Comparison of ENCODE assay signal across 9 cellular contexts in the genomic region with DNA sequence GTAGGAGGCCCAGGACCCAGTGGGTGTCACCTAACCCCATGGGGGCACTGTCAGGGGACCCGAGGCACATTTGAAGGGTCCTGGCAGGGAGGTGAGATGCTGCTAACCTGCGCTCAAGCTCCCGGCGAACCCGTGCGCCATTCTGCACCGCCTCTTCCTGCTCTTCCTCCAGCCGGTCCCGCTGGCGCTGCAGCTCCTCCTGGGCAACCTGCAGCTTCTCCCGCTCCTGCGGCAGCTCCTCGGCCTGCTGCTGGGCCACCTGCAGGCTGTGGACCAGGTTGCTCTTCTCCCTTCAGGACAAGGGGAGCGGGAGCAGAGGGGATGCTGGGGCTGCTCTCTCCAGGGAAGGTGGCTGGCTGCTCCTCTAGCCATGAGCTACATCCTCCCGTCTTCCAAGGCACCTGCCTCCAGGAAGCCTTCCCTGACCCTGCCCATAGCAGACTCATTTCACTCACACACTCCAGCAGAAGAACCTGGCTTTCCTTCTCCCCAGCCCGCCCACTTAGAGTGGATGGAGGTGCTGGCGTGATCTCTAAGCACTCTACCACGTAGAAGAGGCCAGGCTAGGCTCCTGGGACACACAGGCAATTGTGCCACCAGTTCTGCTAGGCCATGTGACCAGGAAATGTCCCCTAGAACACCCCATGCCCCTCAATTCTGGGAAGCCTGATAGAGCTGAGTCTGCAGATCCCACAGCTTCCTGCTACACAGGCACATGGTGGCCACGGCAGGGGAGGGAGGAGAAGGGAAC. TPM values are rescaled to one million over a fixed set of nuclear protein-coding genes. Genes with fewer than 3 reads are reported as not detected.
DNase-seq lines count a peak whose midpoint lies in the region; ATAC-seq, FAIRE-seq and TF ChIP-seq lines count a peak whose summit lies in the region.
"Had no signal": no experiment of that assay in that cellular context is flagged by ENCODE, and none has a peak within 500 bp of the region (broad histone marks: within the 10 kb centered on the region; RNA-seq: fewer than 3 reads in every experiment).

No MANE protein-coding gene starts in this region.

- TF ChIP-seq POLR2A in HCT116 (IDR thresholded peaks at IDR 0.05; ENCODE audit: borderline replicate concordance, extremely low read depth, insufficient read depth, insufficient read length) (no peak), H1 (IDR thresholded peaks at IDR 0.05; ENCODE audit: control extremely low read depth in 1 of 2, low read depth in 2 of 2, low read length in 2 of 2) (no peak)

- 0 out of 6 replicates have a peak, but pooled peaks of 1 of the 3 experiments have one; percentile 0 for TF ChIP-seq CTCF in HCT116 (IDR thresholded peaks at IDR 0.05 in 2 of 3, conservative IDR thresholded peaks at IDR 0.05 in 1 of 3; ENCODE audit: borderline replicate concordance in 1 of 3, insufficient read depth in 1 of 3, low read depth in 2 of 3, low read length in 2 of 3)
- 0 out of 4 replicates have a peak, but pooled peaks of 1 of the 3 experiments have one; percentile 0 for TF ChIP-seq CTCF in H1 (IDR thresholded peaks at IDR 0.05; ENCODE audit: control extremely low read depth in 1 of 3, insufficient read depth in 1 of 3, low read depth in 1 of 3, low read length in 3 of 3)
- TF ChIP-seq CTCF in pancreas (IDR thresholded peaks at IDR 0.05): no peak

- H3K9ac ChIP-seq in BLaER1 treated with 17β-estradiol and CSF1 and Interleukin-3, amounts not matched to agents 10 nM and 100 nM: peak overlapping the region in 9 of 11 experiments; percentile 0 to 30 (median 7); a peak in 7 of 22 replicates
- H3K9ac ChIP-seq in HCT116 (ENCODE audit: low read length) (no peak overlapping the region), H1 (replicated peaks in 1 of 4; ENCODE audit: extremely low read depth in 1 of 4, low read depth in 3 of 4, low read length in 3 of 4) (no peak overlapping the region)

- no peak overlapping the region for H4K91ac ChIP-seq in H1 (replicated peaks; ENCODE audit: insufficient read length, low read length)

- FAIRE-seq in H1 (lab: Jason Lieb, UNC) (no peak), pancreas (lab: Jason Lieb, UNC) (no peak)

- ATAC-seq in HCT116 (no peak), pancreas (no peak), HG02763 (IDR thresholded peaks at IDR 0.05; ENCODE audit: unreplicated experiment) (no peak)
- ATAC-seq: esophagus mucosa had no signal

- H2BK12ac ChIP-seq in H1 (ENCODE audit: low read depth, low read length): no peak overlapping the region

- POLR2A ChIA-PET in HCT116 (lab: Charles Lee) (no interaction called here), H1 (lab: Charles Lee; ENCODE audit: partially characterized antibody) (interaction anchor here (0.6 to 0.8 kb wide), 2 partner anchors 10 to 988 kb away, joined by 3 to 5 read pairs; no protein-coding TSS in a partner anchor)

- H4K20me1 ChIP-seq in BLaER1 treated with 17β-estradiol and CSF1 and Interleukin-3, amounts not matched to agents 10 nM and 100 nM: peaks cover 0 to 76% (median 42%) of the 10 kb centered on the region in 11 experiments; a peak in 17 of 22 replicates
- H4K20me1 ChIP-seq in HCT116 (ENCODE audit: insufficient read depth) (no peaks in the 10 kb centered on the region), H1 (replicated peaks in 1 of 2; ENCODE audit: control insufficient read depth in 1 of 2, insufficient read depth in 2 of 2, low read length in 2 of 2) (peaks cover 5 to 17% of the 10 kb centered on the region in 2 experiments)

- no peaks in the 10 kb centered on the region for H3K23me2 ChIP-seq in H1 (ENCODE audit: low read depth, low read length)

- no peak overlapping the region for H2BK15ac ChIP-seq in H1 (ENCODE audit: low read length)

- peak overlapping the region; percentile 34 to 70 (median 45) for H3K4me2 ChIP-seq in BLaER1 treated with 17β-estradiol and CSF1 and Interleukin-3, amounts not matched to agents 10 nM and 100 nM
- H3K4me2 ChIP-seq in HCT116 (ENCODE audit: low read length): no peak overlapping the region
- no peak overlapping the region for H3K4me2 ChIP-seq in H1 (ENCODE audit: insufficient read depth in 1 of 2, low read depth in 2 of 2, low read length in 2 of 2)

- H4K8ac ChIP-seq in H1 (ENCODE audit: extremely low read depth, insufficient read depth, low read length): no peak overlapping the region

- no peak for TF ChIP-seq EP300 in H1 (IDR thresholded peaks at IDR 0.05; ENCODE audit: borderline replicate concordance in 1 of 2, low read depth in 2 of 2, low read length in 2 of 2)

- CTCF ChIA-PET in HCT116 (lab: Charles Lee) (no interaction called here), H1 (lab: Charles Lee; ENCODE audit: partially characterized antibody) (interaction anchor here (0.8 to 13.8 kb wide), 12 partner anchors 6 to 319 kb away, joined by 3 to 239 read pairs (median 4); no protein-coding TSS in a partner anchor)

- H3K4me3 ChIP-seq in BLaER1 treated with 17β-estradiol and CSF1 and Interleukin-3, amounts not matched to agents 10 nM and 100 nM: no peak overlapping the region
- H3K4me3 ChIP-seq in HCT116 (replicated peaks in 1 of 2; ENCODE audit: low read depth in 1 of 2, low read length in 2 of 2) (no peak overlapping the region), H1 (ENCODE audit: extremely low read depth in 1 of 4, insufficient read depth in 2 of 4, low read depth in 3 of 4, low read length in 4 of 4) (no peak overlapping the region), pancreas (no peak overlapping the region)

- intact Hi-C loops in HCT116 (cut with micrococcal nuclease) (no loop called here), pancreas (cut with DNase I) (no loop called here)

- H2BK20ac ChIP-seq in H1 (ENCODE audit: low read length): 0 out of 2 replicates have a peak overlapping the region, but pooled peaks have one; percentile 87

- RAD21 ChIA-PET in HCT116 (lab: Charles Lee; ENCODE audit: low non-redundant PET in 1 of 2, low total read pairs in 2 of 2, uncharacterized antibody in 2 of 2, unreplicated experiment in 2 of 2): no interaction called here

- 91% methylated on average over 19 of the region's 19 CpGs; no CpG with 5 or more reads in 1 of the 2 experiments for WGBS in H1 (ENCODE audit: extremely low coverage in 1 of 2, insufficient coverage in 1 of 2, insufficient read length in 1 of 2, insufficient replicate concordance in 2 of 2, low coverage in 1 of 2, low lambda C conversion rate in 2 of 2, missing lambda C conversion rate in 1 of 2), 2 experiments
- WGBS in pancreas, 2 donors: 92% methylated on average over 19 of the region's 19 CpGs

- H3K27ac ChIP-seq in BLaER1 treated with 17β-estradiol and CSF1 and Interleukin-3, amounts not matched to agents 10 nM and 100 nM: no peak overlapping the region; a peak in 2 of 22 replicates
- peak overlapping the region; percentile 5; the same call in 1 of the 2 replicates for H3K27ac ChIP-seq in HCT116 (ENCODE audit: low read depth, low read length)
- no peak overlapping the region for H3K27ac ChIP-seq in H1 (ENCODE audit: low read depth, low read length)
- H3K27ac ChIP-seq in pancreas: no peak overlapping the region

- peaks cover 75 to 94% (median 86%) of the 10 kb centered on the region in 11 experiments for H3K36me3 ChIP-seq in BLaER1 treated with 17β-estradiol and CSF1 and Interleukin-3, amounts not matched to agents 10 nM and 100 nM
- H3K36me3 ChIP-seq in HCT116 (ENCODE audit: control insufficient read depth in 1 of 2, insufficient read depth in 2 of 2, low read length in 2 of 2) (peaks cover 38 to 53% of the 10 kb centered on the region in 2 experiments; a peak in 3 of 4 replicates), H1 (ENCODE audit: control insufficient read depth in 2 of 4, insufficient read depth in 4 of 4, low read length in 3 of 4) (peaks cover 2 to 25% (median 15%) of the 10 kb centered on the region in 4 experiments; a peak in 4 of 8 replicates), pancreas (peaks cover 13 to 68% (median 46%) of the 10 kb centered on the region in 3 donors)

- H3K79me2 ChIP-seq in HCT116 (ENCODE audit: insufficient read depth, low read length) (no peaks in the 10 kb centered on the region), H1 (ENCODE audit: control insufficient read depth in 1 of 2, insufficient read depth in 2 of 2, low read length in 2 of 2) (no peaks in the 10 kb centered on the region)

- peak overlapping the region; percentile 55; the same call in 1 of the 2 replicates for H2BK5ac ChIP-seq in H1 (ENCODE audit: low read depth, low read length)

- H2AK5ac ChIP-seq in H1 (ENCODE audit: low read depth, low read length): no peak overlapping the region

- H3K79me1 ChIP-seq in H1 (ENCODE audit: low read depth, low read length): no peaks in the 10 kb centered on the region

- no peaks in the 10 kb centered on the region for H3K27me3 ChIP-seq in BLaER1 treated with 17β-estradiol and CSF1 and Interleukin-3, amounts not matched to agents 10 nM and 100 nM
- no peaks in the 10 kb centered on the region for H3K27me3 ChIP-seq in HCT116 (ENCODE audit: insufficient read depth, low read length)
- H3K27me3 ChIP-seq in H1 (replicated peaks in 1 of 4; ENCODE audit: control insufficient read depth in 3 of 4, extremely low read depth in 1 of 4, insufficient read depth in 3 of 4, low read length in 3 of 4): no peaks in the 10 kb centered on the region
- no peaks in the 10 kb centered on the region for H3K27me3 ChIP-seq in pancreas

- H4K5ac ChIP-seq in H1 (ENCODE audit: insufficient read length, low read depth, low read length): no peak overlapping the region

- peaks cover 14 to 47% (median 38%) of the 10 kb centered on the region in 10 experiments for H3K4me1 ChIP-seq in BLaER1 treated with 17β-estradiol and CSF1 and Interleukin-3, amounts not matched to agents 10 nM and 100 nM
- H3K4me1 ChIP-seq in HCT116 (ENCODE audit: control insufficient read depth in 1 of 2, insufficient read depth in 2 of 2, low read length in 2 of 2) (no peaks in the 10 kb centered on the region), H1 (replicated peaks in 1 of 4; ENCODE audit: control insufficient read depth in 3 of 4, insufficient read depth in 4 of 4, low read length in 3 of 4) (peaks cover 0 to 2% (median 0%) of the 10 kb centered on the region in 4 experiments; a peak in 2 of 7 replicates), pancreas (peaks cover 6 to 8% (median 8%) of the 10 kb centered on the region in 3 donors)

- no peak overlapping the region for H2AFZ ChIP-seq in HCT116 (ENCODE audit: low read depth, low read length, poor library complexity, severe bottlenecking)
- H2AFZ ChIP-seq in H1 (ENCODE audit: low read length): no peak overlapping the region

- H3K18ac ChIP-seq in H1 (ENCODE audit: extremely low read depth, low read length): no peak overlapping the region

- no peaks in the 10 kb centered on the region for H3K9me2 ChIP-seq in HCT116 (ENCODE audit: insufficient read depth)

- DNase-seq in HCT116 (ENCODE audit: low read depth, low spot score): no peak
- peak in 1 of 2 experiments; percentile 59 for DNase-seq in H1 (ENCODE audit: low read depth in 1 of 2, low spot score in 2 of 2)
- DNase-seq in pancreas: peak in 5 of 6 donors; percentile 31 to 88 (median 47)
- no peak for DNase-seq in kidney tubule cell (ENCODE audit: low spot score)
- DNase-seq in SK-N-DZ (ENCODE audit: low spot score): no peak
- DNase-seq: NCI-H187 treated with DMSO at 0.1 percent for 48 hours had no signal

- H3K9me3 ChIP-seq in BLaER1 treated with 17β-estradiol and CSF1 and Interleukin-3, amounts not matched to agents 10 nM and 100 nM (replicated peaks in 1 of 11): no peaks in the 10 kb centered on the region
- H3K9me3 ChIP-seq in HCT116 (ENCODE audit: control insufficient read depth in 1 of 2, insufficient read depth in 1 of 2, low read depth in 1 of 2, low read length in 2 of 2) (no peaks in the 10 kb centered on the region), H1 (ENCODE audit: insufficient read depth in 2 of 2, low read depth in 1 of 2, low read length in 1 of 2) (no peaks in the 10 kb centered on the region), pancreas (no peaks in the 10 kb centered on the region)

- no peak overlapping the region for H3K23ac ChIP-seq in H1 (ENCODE audit: insufficient read length)

- H3K4ac ChIP-seq in H1 (replicated peaks; ENCODE audit: insufficient read length, low read depth, low read length): no peak overlapping the region

- H3K56ac ChIP-seq in H1 (replicated peaks; ENCODE audit: insufficient read length, low read depth, low read length): no peak overlapping the region

- no peak overlapping the region for H2BK120ac ChIP-seq in H1 (replicated peaks; ENCODE audit: low read depth, low read length)

- TF ChIP-seq RAD21 in HCT116 (IDR thresholded peaks at IDR 0.05; ENCODE audit: low read depth): no peak
- peak in 1 of 2 experiments; percentile 4; a peak in 1 of 4 replicates for TF ChIP-seq RAD21 in H1 (IDR thresholded peaks at IDR 0.05 in 1 of 2, conservative IDR thresholded peaks at IDR 0.05 in 1 of 2; ENCODE audit: low read depth in 2 of 2, low read length in 2 of 2)

- BruUV-seq in HCT116 (replicated peaks; lab: Mats Ljungman, UMichigan): no TSS peak

- H3K14ac ChIP-seq in H1 (ENCODE audit: insufficient read length): no peak overlapping the region

RNA-seq across cellular contexts. Expression of gene NBPF1, which starts 15.2 kb away (rescaled TPM):
- total RNA-seq in HCT116 (2021; ENCODE audit: unreplicated experiment) (46.0 TPM), pancreas (10 to 100 TPM; 12.4 to 32.2 (median 14.3) TPM)
- polyA plus RNA-seq in HCT116 (2012): 17.4 and 21.3 TPM in 2 replicates
- total RNA-seq in H1 (2021; fragmentation: NEBNext Ultra II Directional; extraction: Animal tissue kit (Norgen Biotek cat#: 25700)): 19.3 and 19.4 TPM in 2 replicates
- polyA plus RNA-seq in H1 (2011; rRNA removed) (8.5 and 9.6 TPM in 2 replicates), pancreas (1 to 10 TPM; 4.0 to 5.8 TPM)
- 11.5 TPM for polyA plus RNA-seq in H1 (2011; cell fraction: cytosol; rRNA removed)
- polyA plus RNA-seq in H1 (2011; cell fraction: nucleus; rRNA removed): 22.9 TPM
- polyA plus RNA-seq in H1 (2012, experiment 1 of 2): 7.7 to 13.2 TPM (median 11.1 TPM) in 4 replicates
- 3.1 TPM for polyA plus RNA-seq in H1 (2012, experiment 2 of 2)
- 10.8 TPM for polyA plus RNA-seq in H1 (2013, experiment 1 of 2)
- polyA plus RNA-seq in H1 (2013, experiment 2 of 2): 9.8 TPM
- 22.4 and 27.2 TPM in 2 replicates for polyA minus RNA-seq in H1 (2011; rRNA and poly(A)+ RNA removed)
- polyA minus RNA-seq in H1 (2011; cell fraction: cytosol; rRNA and poly(A)+ RNA removed): 8.9 TPM
- 48.6 TPM for polyA minus RNA-seq in H1 (2011; cell fraction: nucleus; rRNA and poly(A)+ RNA removed)
- 14.0 and 25.8 TPM in 2 replicates for polyA plus RNA-seq in SK-N-DZ (2014; cell fraction: cytosol; rRNA removed)
- 23.7 and 33.8 TPM in 2 replicates for polyA plus RNA-seq in SK-N-DZ (2014; cell fraction: nucleus; rRNA removed)

RNA-seq across cellular contexts. Expression of gene RNU1-3, which starts 38.2 kb away (rescaled TPM):
- total RNA-seq in HCT116 (2021; ENCODE audit: unreplicated experiment) (1,685 TPM), pancreas (1,000 to 10,000 TPM in 4 of 6 donors, 100 to 1,000 TPM in 2; 687 to 5,169 (median 2,340) TPM)
- polyA plus RNA-seq in HCT116 (2012): 8.8 and 29.6 TPM in 2 replicates
- total RNA-seq in H1 (2021; fragmentation: NEBNext Ultra II Directional; extraction: Animal tissue kit (Norgen Biotek cat#: 25700)): 1,303 and 1,497 TPM in 2 replicates
- polyA plus RNA-seq in H1 (2011; rRNA removed) (under 0.01 and 145 TPM in 2 replicates), pancreas (not detected)
- under 0.01 TPM for polyA plus RNA-seq in H1 (2011; cell fraction: cytosol; rRNA removed)
- polyA plus RNA-seq in H1 (2011; cell fraction: nucleus; rRNA removed): under 0.01 TPM
- polyA plus RNA-seq in H1 (2012, experiment 1 of 2): 20.3 to 94.3 TPM in 2 of 4 replicates, not detected in the others
- polyA plus RNA-seq in H1 (2012, experiment 2 of 2): not detected
- not detected for polyA plus RNA-seq in H1 (2013, experiment 1 of 2)
- not detected for polyA plus RNA-seq in H1 (2013, experiment 2 of 2)
- 10,411 and 22,262 TPM in 2 replicates for polyA minus RNA-seq in H1 (2011; rRNA and poly(A)+ RNA removed)
- 63,669 TPM for polyA minus RNA-seq in H1 (2011; cell fraction: cytosol; rRNA and poly(A)+ RNA removed)
- polyA minus RNA-seq in H1 (2011; cell fraction: nucleus; rRNA and poly(A)+ RNA removed): 43,973 TPM
- not detected in 2 replicates for polyA plus RNA-seq in SK-N-DZ (2014; cell fraction: cytosol; rRNA removed)
- polyA plus RNA-seq in SK-N-DZ (2014; cell fraction: nucleus; rRNA removed): not detected in 2 replicates

Comparison
In these comparisons a context has a peak if more than half of its experiments do, and no peak if none do; other contexts are left out.
1. H3K4me2 ChIP-seq: peak in BLaER1 treated with 17β-estradiol and CSF1 and Interleukin-3, amounts not matched to agents 10 nM and 100 nM (11 of 11); none in HCT116 (single experiment) and H1 (0 of 2).
2. H3K9ac ChIP-seq: peak in BLaER1 treated with 17β-estradiol and CSF1 and Interleukin-3, amounts not matched to agents 10 nM and 100 nM (9 of 11); none in HCT116 (single experiment) and H1 (0 of 4).
3. DNase-seq: peak in pancreas (5 of 6); none in HCT116 (single experiment), kidney tubule cell (single experiment) and SK-N-DZ (single experiment).